Comparison of ENCODE assay signal across 8 cellular contexts in genomic region chr1:203267912-203268311, GRCh38. TPM values are rescaled to one million over a fixed set of nuclear protein-coding genes. Genes with fewer than 3 reads are reported as not detected.
DNase-seq lines count a peak whose midpoint lies in the region; ATAC-seq and TF ChIP-seq lines count a peak whose summit lies in the region.

No MANE protein-coding gene starts in this region.

- H3K4me3 ChIP-seq in GM12864 (ENCODE audit: low read depth, low read length) (peak overlapping the region; percentile 61), fibroblast of mammary gland (ENCODE audit: control insufficient read depth, low read depth, low read length) (peak overlapping the region; percentile 63), rectal smooth muscle tissue (ENCODE audit: low read length) (peak overlapping the region; percentile 62)

- no peaks in the 10 kb centered on the region for H3K36me3 ChIP-seq in rectal smooth muscle tissue (ENCODE audit: control insufficient read depth, insufficient read depth, low read length)

- H3K27ac Mint-ChIP-seq in T-helper 17 cell: peak overlapping the region; percentile 91

- H3K9me3 ChIP-seq in T-helper 17 cell (ENCODE audit: control insufficient read depth, low read length, poor library complexity, severe bottlenecking): no peaks in the 10 kb centered on the region

- ATAC-seq in T-helper 17 cell: no peak
- no peak for ATAC-seq in GM18909 (IDR thresholded peaks at IDR 0.05; ENCODE audit: poor library complexity, unreplicated experiment)

- no peaks in the 10 kb centered on the region for H3K27me3 Mint-ChIP-seq in T-helper 17 cell

- DNase-seq in GM12864 (ENCODE audit: low read depth) (no peak), T-helper 17 cell (no peak), fibroblast of mammary gland (ENCODE audit: low read depth) (no peak), SIG-M5 (lab: John Stamatoyannopoulos, UW) (no peak), 8988T (no peak)
- no peak for DNase-seq in stimulated activated CD4-positive, alpha-beta T cell treated with anti-CD3 and anti-CD28 coated beads, Interleukin-2, amount 100 ng/mL, for 24 hours

- TF ChIP-seq CTCF in GM12864 (IDR thresholded peaks at IDR 0.05; ENCODE audit: low read depth, low read length, missing control alignments) (no peak), fibroblast of mammary gland (conservative IDR thresholded peaks at IDR 0.05; ENCODE audit: control insufficient read depth, insufficient read depth, low read depth, low read length) (no peak)

- peaks cover 17% of the 10 kb centered on the region for H3K4me1 Mint-ChIP-seq in T-helper 17 cell

- no peaks in the 10 kb centered on the region for H3K27me3 ChIP-seq in rectal smooth muscle tissue (ENCODE audit: control insufficient read depth, insufficient read depth, low read length)

- H3K27ac ChIP-seq in rectal smooth muscle tissue (ENCODE audit: low read depth, low read length): peak overlapping the region; percentile 77

- no peaks in the 10 kb centered on the region for H3K36me3 Mint-ChIP-seq in T-helper 17 cell (ENCODE audit: low read depth)

- peaks cover 3% of the 10 kb centered on the region for H3K4me1 ChIP-seq in rectal smooth muscle tissue (ENCODE audit: control insufficient read depth, insufficient read depth, low read length)

- no peak overlapping the region for H3K9ac ChIP-seq in rectal smooth muscle tissue (ENCODE audit: low read length)

- peak overlapping the region; percentile 93 for H3K4me3 Mint-ChIP-seq in T-helper 17 cell

RNA-seq across cellular contexts. Expression of gene BTG2, which starts 37.4 kb away (rescaled TPM):
- total RNA-seq in T-helper 17 cell: 100 to 1,000 TPM; 584 to 606 TPM

RNA-seq across cellular contexts. Expression of gene CHIT1, which starts 38.4 kb away (rescaled TPM):
- 1 to 10 TPM in 1 of 2 donors, under 1 TPM in 1; 0.13 to 1.0 TPM for total RNA-seq in T-helper 17 cell
